In the genomic region with DNA sequence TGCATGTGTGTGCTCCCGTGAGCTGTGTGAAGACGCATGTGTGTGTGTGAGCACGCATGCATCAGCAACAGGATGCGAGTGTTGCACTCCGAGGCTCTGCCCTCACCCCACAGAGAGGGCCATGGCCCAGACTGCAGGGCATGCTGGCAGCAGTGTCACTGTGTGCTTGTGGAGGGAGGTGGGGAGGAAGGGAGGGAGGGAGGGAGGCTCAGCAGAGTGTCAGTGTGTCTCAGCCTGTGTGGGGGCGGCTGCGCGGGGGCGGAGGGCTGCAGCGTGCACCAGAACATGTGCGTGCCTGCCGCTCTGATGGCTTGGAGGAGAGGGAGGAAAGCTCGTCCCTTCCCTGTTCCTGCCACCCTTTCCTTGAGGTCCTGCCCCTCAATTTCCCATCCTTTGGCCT, we compare ENCODE assay signal across 18 cellular contexts. TPM values are rescaled to one million over a fixed set of nuclear protein-coding genes. Genes with fewer than 3 reads are reported as not detected.
DNase-seq lines count a peak whose midpoint lies in the region; ATAC-seq, FAIRE-seq and TF ChIP-seq lines count a peak whose summit lies in the region.
"Had no signal": no experiment of that assay in that cellular context is flagged by ENCODE, and none has a peak within 500 bp of the region (broad histone marks: within the 10 kb centered on the region; RNA-seq: fewer than 3 reads in every experiment).

No MANE protein-coding gene starts in this region.

- no peaks in the 10 kb centered on the region for H3K36me3 Mint-ChIP-seq in glutamatergic neuron (ENCODE audit: unreplicated experiment)

- WGBS in K562 (ENCODE audit: insufficient coverage, low coverage, missing lambda C conversion rate) = 3% methylated on average over 5 of the region's 13 CpGs
- 89% methylated on average over 13 of the region's 13 CpGs; no CpG with 5 or more reads in 1 of the 2 donors for WGBS in transverse colon (ENCODE audit: low coverage in 1 of 2), 2 donors

- no peaks in the 10 kb centered on the region for H3K79me2 ChIP-seq in K562 (ENCODE audit: control insufficient read depth, insufficient read depth, low read length)

- BruUV-seq in K562 (replicated peaks; lab: Mats Ljungman, UMichigan) = no TSS peak

- H3K27ac ChIP-seq in K562 (ENCODE audit: extremely low read depth, low read depth, low read length) (no peak overlapping the region), transverse colon (no peak overlapping the region), upper lobe of right lung (no peak overlapping the region)
- H3K27ac ChIP-seq: C4-2B, PC-9 had no signal

- H3K9me3 Mint-ChIP-seq in glutamatergic neuron (ENCODE audit: unreplicated experiment) = peaks cover 10% of the 10 kb centered on the region

- no peak for TF ChIP-seq CTCF in K562 (IDR thresholded peaks at IDR 0.05 in 2 of 3, conservative IDR thresholded peaks at IDR 0.05 in 1 of 3; ENCODE audit: insufficient read depth in 2 of 3, low read depth in 1 of 3, low read length in 3 of 3)
- no peak for TF ChIP-seq CTCF in glutamatergic neuron (IDR thresholded peaks at IDR 0.05; ENCODE audit: partially characterized antibody, unreplicated experiment)
- no peak for TF ChIP-seq CTCF in transverse colon (IDR thresholded peaks at IDR 0.05)
- TF ChIP-seq CTCF in upper lobe of right lung (IDR thresholded peaks at IDR 0.05) = no peak

- H3K4me2 ChIP-seq in K562 (ENCODE audit: insufficient read depth, low read length) = no peak overlapping the region
- H3K4me2 ChIP-seq: PC-9 had no signal

- H3K9me3 ChIP-seq in K562 (replicated peaks; ENCODE audit: control insufficient read depth, insufficient read depth, low read depth, low read length) (no peaks in the 10 kb centered on the region), transverse colon (no peaks in the 10 kb centered on the region), upper lobe of right lung (no peaks in the 10 kb centered on the region)
- H3K9me3 ChIP-seq: HAP-1 had no signal

- H4K20me1 ChIP-seq in K562 (replicated peaks; ENCODE audit: control insufficient read depth, insufficient read depth, low read length) = no peaks in the 10 kb centered on the region

- CTCF ChIA-PET in K562 (lab: Yijun Ruan, JAX; ENCODE audit: low intra/inter-chr PET ratio) = no interaction called here

- TF ChIP-seq EP300 in K562 (IDR thresholded peaks at IDR 0.05; ENCODE audit: low read length) (no peak), transverse colon (IDR thresholded peaks at IDR 0.05; ENCODE audit: low read depth) (no peak)

- peaks cover 4% of the 10 kb centered on the region for H3K4me1 Mint-ChIP-seq in glutamatergic neuron (ENCODE audit: low read depth, unreplicated experiment)

- no peak for FAIRE-seq in K562 (lab: Jason Lieb, UNC)
- FAIRE-seq: A204.1 had no signal

- no peak overlapping the region for H2AFZ ChIP-seq in K562 (ENCODE audit: low read depth, low read length)
- H2AFZ ChIP-seq: PC-9 had no signal

- peaks cover 3 to 13% of the 10 kb centered on the region in 2 experiments; a peak in 4 of 5 replicates for H3K4me1 ChIP-seq in K562 (replicated peaks in 1 of 2; ENCODE audit: control insufficient read depth in 2 of 2, insufficient read depth in 2 of 2, low read length in 2 of 2)
- no peaks in the 10 kb centered on the region for H3K4me1 ChIP-seq in transverse colon
- no peaks in the 10 kb centered on the region for H3K4me1 ChIP-seq in upper lobe of right lung
- H3K4me1 ChIP-seq: HAP-1 had no signal

- no peaks in the 10 kb centered on the region for H3K9me1 ChIP-seq in K562 (ENCODE audit: control insufficient read depth, insufficient read depth, low read length)

- H3K36me3 ChIP-seq in H7 (replicated peaks; ENCODE audit: control insufficient read depth, insufficient read depth, low read length) (no peaks in the 10 kb centered on the region), K562 (ENCODE audit: control insufficient read depth, insufficient read depth, low read length) (no peaks in the 10 kb centered on the region), transverse colon (no peaks in the 10 kb centered on the region), upper lobe of right lung (no peaks in the 10 kb centered on the region)
- H3K36me3 ChIP-seq: HAP-1 had no signal

- no peak for TF ChIP-seq RAD21 in K562 (CRISPR knock-in tag; conservative IDR thresholded peaks at IDR 0.05 in 1 of 2, IDR thresholded peaks at IDR 0.05 in 1 of 2)

- intact Hi-C loops in K562 (cut with micrococcal nuclease) = no loop called here
- intact Hi-C loops in posterior vena cava (cut with DNase I) = no loop called here
- intact Hi-C loops in transverse colon (cut with DNase I; ENCODE audit: low total_unique reads) = no loop called here
- intact Hi-C loops in upper lobe of right lung (cut with DNase I) = no loop called here

- no peak overlapping the region for H3K4me3 Mint-ChIP-seq in glutamatergic neuron (ENCODE audit: unreplicated experiment)

- no peak overlapping the region for H3K9ac ChIP-seq in K562 (ENCODE audit: insufficient read depth in 1 of 2, low read depth in 2 of 2, low read length in 2 of 2)

- no peak overlapping the region for H3K27ac Mint-ChIP-seq in glutamatergic neuron (ENCODE audit: unreplicated experiment)

- no peak overlapping the region for H3K4me3 ChIP-seq in H7 (ENCODE audit: insufficient read depth, low read depth, low read length)
- no peak overlapping the region for H3K4me3 ChIP-seq in K562
- no peak overlapping the region for H3K4me3 ChIP-seq in transverse colon
- H3K4me3 ChIP-seq in upper lobe of right lung = no peak overlapping the region
- H3K4me3 ChIP-seq: HAP-1, PC-9 had no signal

- in situ Hi-C loops in K562 (cut with MboI) (no loop called here), transverse colon (cut with MboI; ENCODE audit: low pct_ligation_motif_present in 1 of 4, low pct_unique_long_range_greater_than_20kb in 1 of 4, low sequenced_read_pairs in 3 of 4) (no loop called here)

- no peak for TF ChIP-seq POLR2A in K562 (conservative IDR thresholded peaks at IDR 0.05)
- no peak for TF ChIP-seq POLR2A in transverse colon (IDR thresholded peaks at IDR 0.05)

- peaks cover 4% of the 10 kb centered on the region for H3K27me3 Mint-ChIP-seq in glutamatergic neuron (ENCODE audit: unreplicated experiment)

- POLR2A ChIA-PET in K562 (lab: Yijun Ruan, JAX) = no interaction called here

- H3K27me3 ChIP-seq in H7 (ENCODE audit: control insufficient read depth, insufficient read depth, low read length) (no peaks in the 10 kb centered on the region), K562 (ENCODE audit: control insufficient read depth in 2 of 2, insufficient read depth in 2 of 2, low read length in 2 of 2) (peaks cover 20 to 73% of the 10 kb centered on the region in 2 experiments), transverse colon (no peaks in the 10 kb centered on the region), upper lobe of right lung (no peaks in the 10 kb centered on the region)

- ATAC-seq in K562 = no peak
- no peak for ATAC-seq in upper lobe of right lung

- DNase-seq in H7 (peak; percentile 37), K562 (ENCODE audit: extremely low read depth in 1 of 4, low spot score in 3 of 4) (peak in 3 of 4 experiments; percentile 38 to 54 (median 53)), glutamatergic neuron (peak; percentile 6), posterior vena cava (ENCODE audit: low spot score) (peak; percentile 64), transverse colon (no peak), NCI-H446 (lab: John Stamatoyannopoulos, UW) (no peak), upper lobe of right lung (no peak), HPDE6-E6E7 (ENCODE audit: extremely low spot score) (no peak)
- DNase-seq: NCI-H1092, NCI-H146, NCI-H2081 treated with DMSO at 0.1 percent for 48 hours, NCI-H524 had no signal

RNA-seq across cellular contexts. Expression of gene CAMK2A, which starts 5.3 kb away (rescaled TPM):
- 0.07 TPM in 1 of 2 replicates, not detected in the other for total RNA-seq in H7 (2014; rRNA removed; shearing (Covaris generic))
- total RNA-seq in K562 (2011; cell fraction: chromatin; rRNA removed; ENCODE audit: low replicate concordance) = 0.19 TPM in 1 of 2 replicates, not detected in the other
- total RNA-seq in K562 (2011; cell fraction: nucleolus; rRNA removed) = 0.17 TPM in 1 of 2 replicates, not detected in the other
- total RNA-seq in K562 (2011; cell fraction: nucleoplasm; rRNA removed) = 0.07 TPM in 1 of 2 replicates, not detected in the other
- total RNA-seq in K562 (2014; rRNA removed) (0.18 TPM in 1 of 2 replicates, not detected in the other), K562 (2014; rRNA removed; fragmentation: Illumina TruSeq; extraction: Trizol) (not detected in 2 replicates), K562 (2015; rRNA removed; fragmentation: Illumina TruSeq; extraction: Trizol) (0.04 TPM in 2 replicates), K562 (2021) (0.13 TPM in 1 of 2 replicates, not detected in the other), glutamatergic neuron (ENCODE audit: unreplicated experiment) (1.1 TPM), posterior vena cava (under 1 TPM; 0.23 to 0.29 TPM), transverse colon (under 1 TPM in 2 of 4 donors, not detected in 2; 0.32 to 0.82 TPM), upper lobe of right lung (1.5 TPM)
- polyA plus RNA-seq in K562 (2011; rRNA removed) (not detected in 2 replicates), K562 (2014; fragmentation: Illumina TruSeq; extraction: Trizol) (0.10 TPM in 1 of 2 replicates, not detected in the other), K562 (2014; fragmentation: Nextera tagmentation; extraction: Ambion mirVana) (not detected), K562 (2014; rRNA removed) (0.01 and 0.28 TPM in 2 replicates)
- not detected in 2 replicates for polyA plus RNA-seq in K562 (2011; cell fraction: cytosol; rRNA removed)
- 0.11 TPM in 2 replicates for polyA plus RNA-seq in K562 (2011; cell fraction: nucleus; rRNA removed)
- 0.05 and 0.24 TPM in 2 replicates for polyA plus RNA-seq in K562 (2012)
- not detected in 2 replicates for polyA minus RNA-seq in K562 (2011; rRNA and poly(A)+ RNA removed)
- not detected in 2 replicates for polyA minus RNA-seq in K562 (2011; cell fraction: cytosol; rRNA and poly(A)+ RNA removed)
- 0.22 TPM in 1 of 2 replicates, not detected in the other for polyA minus RNA-seq in K562 (2011; cell fraction: nucleus; rRNA and poly(A)+ RNA removed)
- total RNA-seq: MCF 10A, SK-MEL-5 had no signal

RNA-seq across cellular contexts. Expression of gene ARSI, which starts 18.4 kb away (rescaled TPM):
- 3.2 and 3.6 TPM in 2 replicates for total RNA-seq in H7 (2014; rRNA removed; shearing (Covaris generic))
- not detected in 2 replicates for total RNA-seq in K562 (2011; cell fraction: chromatin; rRNA removed; ENCODE audit: low replicate concordance)
- 0.26 TPM in 1 of 2 replicates, not detected in the other for total RNA-seq in K562 (2011; cell fraction: nucleolus; rRNA removed)
- total RNA-seq in K562 (2011; cell fraction: nucleoplasm; rRNA removed) = not detected in 2 replicates
- 0.12 TPM in 1 of 2 replicates, not detected in the other for total RNA-seq in K562 (2014; rRNA removed)
- total RNA-seq in K562 (2014; rRNA removed; fragmentation: Illumina TruSeq; extraction: Trizol) = not detected in 2 replicates
- not detected in 2 replicates for total RNA-seq in K562 (2015; rRNA removed; fragmentation: Illumina TruSeq; extraction: Trizol)
- 0.04 TPM in 2 replicates for total RNA-seq in K562 (2021)
- 0.07 TPM in 1 of 2 replicates, not detected in the other for polyA plus RNA-seq in K562 (2011; rRNA removed)
- 0.16 TPM in 1 of 2 replicates, not detected in the other for polyA plus RNA-seq in K562 (2011; cell fraction: cytosol; rRNA removed)
- not detected in 2 replicates for polyA plus RNA-seq in K562 (2011; cell fraction: nucleus; rRNA removed)
- polyA plus RNA-seq in K562 (2012) = 0.08 TPM in 1 of 2 replicates, not detected in the other
- not detected in 2 replicates for polyA plus RNA-seq in K562 (2014; fragmentation: Illumina TruSeq; extraction: Trizol)
- polyA plus RNA-seq in K562 (2014; fragmentation: Nextera tagmentation; extraction: Ambion mirVana) = not detected
- not detected in 2 replicates for polyA plus RNA-seq in K562 (2014; rRNA removed)
- polyA minus RNA-seq in K562 (2011; rRNA and poly(A)+ RNA removed) = not detected in 2 replicates
- not detected in 2 replicates for polyA minus RNA-seq in K562 (2011; cell fraction: cytosol; rRNA and poly(A)+ RNA removed)
- not detected in 2 replicates for polyA minus RNA-seq in K562 (2011; cell fraction: nucleus; rRNA and poly(A)+ RNA removed)
- not detected for total RNA-seq in glutamatergic neuron (ENCODE audit: unreplicated experiment)
- total RNA-seq in posterior vena cava = 1 to 10 TPM; 1.3 to 1.9 TPM
- 1 to 10 TPM in 1 of 4 donors, under 1 TPM in 1, not detected in 2; 0.48 to 1.6 TPM for total RNA-seq in transverse colon
- total RNA-seq in upper lobe of right lung = 4.0 TPM
- total RNA-seq: SK-MEL-5 had no signal

Comparison
In these comparisons a context has a peak if more than half of its experiments do, and no peak if none do; other contexts are left out.
1. DNase-seq: peak in H7 (single experiment), K562 (3 of 4), glutamatergic neuron (single experiment) and posterior vena cava (single experiment); none in transverse colon (single experiment), NCI-H446 (0 of 2), upper lobe of right lung (single experiment) and HPDE6-E6E7 (single experiment).